10 cellular contexts compared by ENCODE assay signal in the genomic region with DNA sequence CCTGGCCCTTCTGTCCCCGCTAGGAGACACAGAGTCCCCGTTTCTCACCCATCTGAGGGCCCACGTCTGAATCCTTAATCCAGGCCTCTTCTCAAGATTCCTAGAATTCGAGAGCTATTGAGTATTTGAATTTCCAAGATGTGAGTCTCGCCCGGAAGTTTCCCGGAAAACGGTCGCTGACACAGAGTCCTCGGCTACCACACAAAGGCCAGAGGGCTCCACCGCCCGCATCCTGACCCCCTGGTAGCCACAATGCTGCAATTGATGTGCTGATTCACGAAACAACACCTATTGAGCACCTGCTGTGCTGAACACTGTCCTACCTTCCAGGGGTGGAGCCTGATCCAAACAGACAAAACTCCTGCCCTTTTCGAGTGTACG. TPM values are rescaled to one million over a fixed set of nuclear protein-coding genes. Genes with fewer than 3 reads are reported as not detected.
A peak's percentile ranks its signal among the peaks of the same experiment; 100 is the strongest.
DNase-seq lines count a peak whose midpoint lies in the region; ATAC-seq and TF ChIP-seq lines count a peak whose summit lies in the region.
"Had no signal": no experiment of that assay in that cellular context is flagged by ENCODE, and none has a peak within 500 bp of the region (broad histone marks: within the 10 kb centered on the region; RNA-seq: fewer than 3 reads in every experiment).

No MANE protein-coding gene starts in this region.

- peak overlapping the region; percentile 90 for H3K27ac Mint-ChIP-seq in activated naive CD8-positive, alpha-beta T cell treated with anti-CD3 and anti-CD28 coated beads, Interleukin-2, amount 10 ng/mL, durations not matched to agents 7 days and 5 days

- no peaks in the 10 kb centered on the region for H3K36me3 Mint-ChIP-seq in activated naive CD8-positive, alpha-beta T cell treated with anti-CD3 and anti-CD28 coated beads, Interleukin-2, amount 10 ng/mL, durations not matched to agents 7 days and 5 days
- H3K36me3 Mint-ChIP-seq: activated naive CD4-positive, alpha-beta T cell treated with anti-CD3 and anti-CD28 coated beads, Interleukin-2, amount 50 U/mL, for 72 hours had no signal

- ATAC-seq in activated naive CD8-positive, alpha-beta T cell treated with anti-CD3 and anti-CD28 coated beads, Interleukin-2, amount 10 ng/mL, durations not matched to agents 7 days and 5 days (ENCODE audit: low read depth), result no peak
- peak; percentile 22 for ATAC-seq in left lobe of liver
- ATAC-seq in HG03457 (IDR thresholded peaks at IDR 0.05; ENCODE audit: unreplicated experiment), result no peak
- ATAC-seq in HG03196 (IDR thresholded peaks at IDR 0.05; ENCODE audit: unreplicated experiment), result no peak

- H3K4me1 ChIP-seq in spleen, result peaks cover 0 to 37% (median 21%) of the 10 kb centered on the region in 6 donors

- H3K27me3 ChIP-seq in spleen (replicated peaks in 1 of 7), result no peaks in the 10 kb centered on the region

- POLR2A ChIA-PET in activated naive CD8-positive, alpha-beta T cell treated with anti-CD3 and anti-CD28 coated beads, Interleukin-2, amount 10 ng/mL, durations not matched to agents 7 days and 5 days (lab: Charles Lee), result interaction anchor here (0.7 to 0.8 kb wide), 6 partner anchors 16 to 1687 kb away, joined by 3 to 5 read pairs (median 4); no protein-coding TSS in a partner anchor

- no peaks in the 10 kb centered on the region for H3K9me3 Mint-ChIP-seq in activated naive CD8-positive, alpha-beta T cell treated with anti-CD3 and anti-CD28 coated beads, Interleukin-2, amount 10 ng/mL, durations not matched to agents 7 days and 5 days
- H3K9me3 Mint-ChIP-seq: activated naive CD4-positive, alpha-beta T cell treated with anti-CD3 and anti-CD28 coated beads, Interleukin-2, amount 50 U/mL, for 72 hours had no signal

- intact Hi-C loops in spleen (cut with DNase I; ENCODE audit: low total_unique reads), result no loop called here

- peak overlapping the region in 6 of 8 donors; percentile 54 to 87 (median 82) for H3K27ac ChIP-seq in spleen
- H3K27ac ChIP-seq: 22Rv1 had no signal

- H3K4me3 ChIP-seq in spleen, result peak overlapping the region in 7 of 8 donors; percentile 57 to 89 (median 73)

- DNase-seq in NCI-H1417 (lab: John Stamatoyannopoulos, UW) (peak in 2 of 3 experiments; percentile 21 to 34), NCI-H1417 treated with DMSO at 0.1 percent for 48 hours (lab: John Stamatoyannopoulos, UW) (no peak), left lobe of liver (ENCODE audit: low spot score) (no peak), spleen (no peak), GF-D8 (lab: John Stamatoyannopoulos, UW) (no peak)
- no peak for DNase-seq in activated naive CD8-positive, alpha-beta T cell treated with anti-CD3 and anti-CD28 coated beads, Interleukin-2, amount 10 ng/mL, durations not matched to agents 7 days and 5 days

- H3K4me3 Mint-ChIP-seq in activated naive CD8-positive, alpha-beta T cell treated with anti-CD3 and anti-CD28 coated beads, Interleukin-2, amount 10 ng/mL, durations not matched to agents 7 days and 5 days, result peak overlapping the region; percentile 97

- H3K27me3 Mint-ChIP-seq in activated naive CD8-positive, alpha-beta T cell treated with anti-CD3 and anti-CD28 coated beads, Interleukin-2, amount 10 ng/mL, durations not matched to agents 7 days and 5 days, result peaks cover 21% of the 10 kb centered on the region

- WGBS in spleen, 5 donors, result 36 to 49% (median 45%) methylated on average over 15 of the region's 15 CpGs

- TF ChIP-seq CTCF in spleen (IDR thresholded peaks at IDR 0.05 in 8 of 11, conservative IDR thresholded peaks at IDR 0.05 in 3 of 11), result no peak

- H3K9me3 ChIP-seq in spleen, result no peaks in the 10 kb centered on the region

- peaks cover 12% of the 10 kb centered on the region for H3K4me1 Mint-ChIP-seq in activated naive CD8-positive, alpha-beta T cell treated with anti-CD3 and anti-CD28 coated beads, Interleukin-2, amount 10 ng/mL, durations not matched to agents 7 days and 5 days

- no peaks in the 10 kb centered on the region for H3K36me3 ChIP-seq in spleen

- no peak for TF ChIP-seq POLR2A in spleen (IDR thresholded peaks at IDR 0.05)

RNA-seq across cellular contexts. Expression of gene FBP1, which starts 0.7 kb away (rescaled TPM):
- 1 to 10 TPM; 2.1 to 2.7 TPM for total RNA-seq in activated naive CD8-positive, alpha-beta T cell treated with anti-CD3 and anti-CD28 coated beads, Interleukin-2, amount 10 ng/mL, durations not matched to agents 7 days and 5 days
- 476 TPM for total RNA-seq in left lobe of liver
- total RNA-seq in spleen, result 10 to 100 TPM in 6 of 7 donors, 1 to 10 TPM in 1; 9.4 to 22.3 (median 14.1) TPM
- 10 to 100 TPM in 1 of 3 donors, 1 to 10 TPM in 2; 7.9 to 57.4 (median 9.8) TPM for polyA plus RNA-seq in spleen

RNA-seq across cellular contexts. Expression of gene FBP2, which starts 46.4 kb away (rescaled TPM):
- total RNA-seq in activated naive CD8-positive, alpha-beta T cell treated with anti-CD3 and anti-CD28 coated beads, Interleukin-2, amount 10 ng/mL, durations not matched to agents 7 days and 5 days, result not detected
- total RNA-seq in left lobe of liver (not detected), spleen (not detected)
- under 1 TPM in 2 of 3 donors, not detected in 1; 0.06 to 0.50 TPM for polyA plus RNA-seq in spleen
- total RNA-seq: activated naive CD4-positive, alpha-beta T cell treated with anti-CD3 and anti-CD28 coated beads, Interleukin-2, amount 50 U/mL, for 72 hours had no signal

Comparison
In these comparisons a context has a peak if more than half of its experiments do, and no peak if none do; other contexts are left out.
1. DNase-seq: peak in NCI-H1417 (2 of 3); none in NCI-H1417 treated with DMSO at 0.1 percent for 48 hours (single experiment), activated naive CD8-positive, alpha-beta T cell treated with anti-CD3 and anti-CD28 coated beads, Interleukin-2, amount 10 ng/mL, durations not matched to agents 7 days and 5 days (single experiment), left lobe of liver (single experiment), spleen (single experiment) and GF-D8 (single experiment).
2. RNA of gene FBP1, which starts 0.7 kb away (total RNA-seq): 476 TPM in left lobe of liver (single experiment); 9.4 to 22.3 TPM in spleen and 2.1 to 2.7 TPM in activated naive CD8-positive, alpha-beta T cell treated with anti-CD3 and anti-CD28 coated beads, Interleukin-2, amount 10 ng/mL, durations not matched to agents 7 days and 5 days; every median in the first group is over 10 times any median in the second.